Comparison of ENCODE assay signal across 10 cellular contexts in genomic region chr3:33061782-33062181, GRCh38. TPM values are rescaled to one million over a fixed set of nuclear protein-coding genes. Genes with fewer than 3 reads are reported as not detected.
A peak's percentile ranks its signal among the peaks of the same experiment; 100 is the strongest.
DNase-seq lines count a peak whose midpoint lies in the region; ATAC-seq and TF ChIP-seq lines count a peak whose summit lies in the region.
"Had no signal": no experiment of that assay in that cellular context is flagged by ENCODE, and none has a peak within 500 bp of the region (broad histone marks: within the 10 kb centered on the region; RNA-seq: fewer than 3 reads in every experiment).

No MANE protein-coding gene starts in this region.

- peak overlapping the region; percentile 95 for H3K27ac Mint-ChIP-seq in activated naive CD8-positive, alpha-beta T cell treated with anti-CD3 and anti-CD28 coated beads, Interleukin-2, amount 50 U/mL, for 24 hours

- peak; percentile 80 for ATAC-seq in activated naive CD8-positive, alpha-beta T cell treated with anti-CD3 and anti-CD28 coated beads, Interleukin-2, amount 50 U/mL, for 24 hours

- H3K4me3 Mint-ChIP-seq in activated naive CD8-positive, alpha-beta T cell treated with anti-CD3 and anti-CD28 coated beads, Interleukin-2, amount 50 U/mL, for 24 hours = peak overlapping the region; percentile 62

- H3K4me1 Mint-ChIP-seq in activated naive CD8-positive, alpha-beta T cell treated with anti-CD3 and anti-CD28 coated beads, Interleukin-2, amount 50 U/mL, for 24 hours = peaks cover 70% of the 10 kb centered on the region

- in situ Hi-C loops in G401 (cut with HindIII; ENCODE audit: low sequenced_read_pairs) = no loop called here

- no peaks in the 10 kb centered on the region for H3K27me3 Mint-ChIP-seq in activated naive CD8-positive, alpha-beta T cell treated with anti-CD3 and anti-CD28 coated beads, Interleukin-2, amount 50 U/mL, for 24 hours

- DNase-seq in Daoy (ENCODE audit: low read depth) = peak; percentile 27
- DNase-seq in M059J (ENCODE audit: low read depth) = peak; percentile 2
- DNase-seq in activated naive CD8-positive, alpha-beta T cell treated with anti-CD3 and anti-CD28 coated beads, Interleukin-2, amount 50 U/mL, for 24 hours = peak; percentile 25
- peak; percentile 28 for DNase-seq in myocyte (ENCODE audit: low read depth)
- DNase-seq in G401 (ENCODE audit: low spot score) = no peak
- DNase-seq in erythroblast (lab: John Stamatoyannopoulos, UW) = no peak
- no peak for DNase-seq in HPDE6-E6E7 (ENCODE audit: extremely low spot score)
- DNase-seq in NAMALWA (ENCODE audit: low spot score) = no peak
- DNase-seq: DND-41, NCI-H446 treated with DMSO at 0.1 percent for 48 hours had no signal

- peaks cover 57% of the 10 kb centered on the region for H3K36me3 Mint-ChIP-seq in activated naive CD8-positive, alpha-beta T cell treated with anti-CD3 and anti-CD28 coated beads, Interleukin-2, amount 50 U/mL, for 24 hours (ENCODE audit: low read depth)

- H3K9me3 Mint-ChIP-seq in activated naive CD8-positive, alpha-beta T cell treated with anti-CD3 and anti-CD28 coated beads, Interleukin-2, amount 50 U/mL, for 24 hours = peaks cover 3% of the 10 kb centered on the region

- no peak for TF ChIP-seq POLR2A in erythroblast (IDR thresholded peaks at IDR 0.05; ENCODE audit: low read length)

RNA-seq across cellular contexts. Expression of gene GLB1, which starts 35.2 kb away (rescaled TPM):
- total RNA-seq in Daoy (2014; rRNA removed; shearing (Covaris generic)) = 22.1 and 31.6 TPM in 2 replicates
- total RNA-seq in M059J (2014; rRNA removed; shearing (Covaris generic)) = 61.6 and 98.2 TPM in 2 replicates
- total RNA-seq in myocyte = 83.2 and 89.8 TPM in 2 replicates
- 87.9 TPM for polyA plus RNA-seq in myocyte (2012)
- total RNA-seq in G401 (2014; rRNA removed; shearing (Covaris generic)) = 61.5 and 95.3 TPM in 2 replicates

RNA-seq across cellular contexts. Expression of gene TMPPE, which starts 35.2 kb away (rescaled TPM):
- total RNA-seq in Daoy (2014; rRNA removed; shearing (Covaris generic)) = 0.36 and 0.97 TPM in 2 replicates
- total RNA-seq in M059J (2014; rRNA removed; shearing (Covaris generic)) = 1.3 and 3.4 TPM in 2 replicates
- 3.5 and 4.7 TPM in 2 replicates for total RNA-seq in myocyte
- polyA plus RNA-seq in myocyte (2012) = 1.8 TPM
- 1.4 and 2.3 TPM in 2 replicates for total RNA-seq in G401 (2014; rRNA removed; shearing (Covaris generic))

RNA-seq across cellular contexts. Expression of gene CRTAP, which starts 52.0 kb away (rescaled TPM):
- 72.1 and 83.0 TPM in 2 replicates for total RNA-seq in Daoy (2014; rRNA removed; shearing (Covaris generic))
- 280 and 301 TPM in 2 replicates for total RNA-seq in M059J (2014; rRNA removed; shearing (Covaris generic))
- total RNA-seq in myocyte = 155 and 207 TPM in 2 replicates
- 240 TPM for polyA plus RNA-seq in myocyte (2012)
- total RNA-seq in G401 (2014; rRNA removed; shearing (Covaris generic)) = 280 and 316 TPM in 2 replicates

Comparison
In these comparisons a context has a peak if more than half of its experiments do, and no peak if none do; other contexts are left out.
1. DNase-seq: peak in Daoy (single experiment), M059J (single experiment), activated naive CD8-positive, alpha-beta T cell treated with anti-CD3 and anti-CD28 coated beads, Interleukin-2, amount 50 U/mL, for 24 hours (single experiment) and myocyte (single experiment); none in G401 (single experiment), erythroblast (0 of 2), HPDE6-E6E7 (single experiment) and NAMALWA (single experiment).